Comparison of ENCODE assay signal across 27 cellular contexts in the genomic region with DNA sequence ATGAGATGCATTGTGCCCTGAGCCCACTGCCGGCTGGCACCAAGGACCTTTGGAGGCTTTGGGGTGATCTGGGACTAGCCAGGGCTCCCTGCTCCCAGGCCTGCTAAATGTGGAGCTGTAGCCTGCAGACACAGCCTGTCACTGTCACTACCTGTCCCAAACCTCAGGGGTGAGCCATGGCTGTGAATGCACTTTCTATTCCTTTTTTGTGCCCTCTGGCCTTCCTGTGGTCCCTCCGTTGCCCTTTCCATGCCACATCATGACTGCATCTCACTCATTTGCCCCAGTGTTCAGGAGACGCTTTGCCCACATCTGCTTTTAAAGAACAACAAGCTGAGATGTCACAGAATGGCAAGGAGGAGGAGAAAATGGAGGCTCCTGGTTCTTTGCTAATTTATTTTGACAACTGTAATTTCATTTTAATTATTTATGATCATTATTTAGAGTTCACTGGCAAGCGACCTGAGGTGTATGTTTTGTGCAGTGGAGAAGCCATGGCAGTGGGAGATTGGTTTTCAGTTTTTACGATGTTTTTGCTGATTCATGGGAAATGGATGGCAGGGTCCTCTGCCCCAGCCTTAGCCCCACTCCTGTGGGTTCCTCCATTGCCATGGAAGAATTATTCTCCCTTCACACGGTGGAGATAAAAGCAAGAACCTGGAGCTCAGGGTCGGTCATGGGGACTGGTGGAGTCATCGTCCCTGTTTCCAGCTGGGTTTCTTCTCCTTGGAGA.
DNase-seq lines count a peak whose midpoint lies in the region; ATAC-seq, FAIRE-seq and TF ChIP-seq lines count a peak whose summit lies in the region.
"Had no signal": no experiment of that assay in that cellular context is flagged by ENCODE, and none has a peak within 500 bp of the region (broad histone marks: within the 10 kb centered on the region; RNA-seq: fewer than 3 reads in every experiment).

No MANE protein-coding gene starts in this region.

- H3K36me3 Mint-ChIP-seq in WTC11: no peaks in the 10 kb centered on the region
- no peaks in the 10 kb centered on the region; a peak in 1 of 7 replicates for H3K36me3 Mint-ChIP-seq in H9 (ENCODE audit: insufficient read depth in 1 of 3, low read depth in 3 of 3)

- H2BK20ac ChIP-seq in H9 (ENCODE audit: low read depth, low read length, poor library complexity, severe bottlenecking): no peak overlapping the region

- no peak for FAIRE-seq in A549 (lab: Jason Lieb, UNC)
- FAIRE-seq: G401.6, GM12892, RCC 7860 had no signal

- H2BK5ac ChIP-seq in mesenchymal stem cell (ENCODE audit: low read depth, low read length, poor library complexity, severe bottlenecking) (no peak overlapping the region), H9 (ENCODE audit: insufficient read length, low read length) (no peak overlapping the region)

- H2BK120ac ChIP-seq in mesenchymal stem cell (ENCODE audit: low read depth, low read length) (no peak overlapping the region), H9 (ENCODE audit: low read depth, low read length, poor library complexity, severe bottlenecking) (no peak overlapping the region)

- no peaks in the 10 kb centered on the region for H3K4me1 ChIP-seq in A549
- H3K4me1 ChIP-seq in mesenchymal stem cell (ENCODE audit: control insufficient read depth, insufficient read depth, low read depth, low read length): peaks cover 1% of the 10 kb centered on the region
- no peaks in the 10 kb centered on the region for H3K4me1 ChIP-seq in spleen
- peaks cover 10% of the 10 kb centered on the region; the same call in 1 of the 2 replicates for H3K4me1 ChIP-seq in H9 (ENCODE audit: insufficient read depth, low read length)
- H3K4me1 ChIP-seq in BE2C: peaks cover 10% of the 10 kb centered on the region

- H3K9me3 Mint-ChIP-seq in WTC11 (no peaks in the 10 kb centered on the region), H9 (no peaks in the 10 kb centered on the region)
- H3K9me3 Mint-ChIP-seq: CD8-positive, alpha-beta memory T cell had no signal

- no peak overlapping the region for H3K56ac ChIP-seq in H9 (ENCODE audit: insufficient read length, low read depth, low read length)

- no peak overlapping the region for H2AFZ ChIP-seq in mesenchymal stem cell (ENCODE audit: low read depth, low read length)
- no peak overlapping the region for H2AFZ ChIP-seq in H9 (ENCODE audit: low read length)
- H2AFZ ChIP-seq: GM23248 had no signal

- ATAC-seq in A549: no peak
- no peak for ATAC-seq in WTC11
- no peak for ATAC-seq in HG02571 (IDR thresholded peaks at IDR 0.05; ENCODE audit: unreplicated experiment)

- no peak overlapping the region for H3K4me2 ChIP-seq in A549
- no peak overlapping the region for H3K4me2 ChIP-seq in mesenchymal stem cell (ENCODE audit: low read length, poor library complexity, severe bottlenecking)
- no peak overlapping the region for H3K4me2 ChIP-seq in H9 (ENCODE audit: insufficient read depth, insufficient read length, low read length)
- H3K4me2 ChIP-seq: KMS-11 had no signal

- H2BK12ac ChIP-seq in mesenchymal stem cell (ENCODE audit: low read length in 2 of 2) (no peak overlapping the region), H9 (ENCODE audit: insufficient read length, low read depth, low read length) (no peak overlapping the region)

- no peak overlapping the region for H3K4me3 Mint-ChIP-seq in WTC11
- no peak overlapping the region for H3K4me3 Mint-ChIP-seq in H9
- H3K4me3 Mint-ChIP-seq: CD8-positive, alpha-beta memory T cell had no signal

- H3K4me1 Mint-ChIP-seq in WTC11 (peaks cover 59% of the 10 kb centered on the region), H9 (peaks cover 55 to 66% of the 10 kb centered on the region in 2 experiments)
- H3K4me1 Mint-ChIP-seq: CD8-positive, alpha-beta memory T cell had no signal

- H2BK15ac ChIP-seq in mesenchymal stem cell (ENCODE audit: low read depth, poor library complexity, severe bottlenecking): no peak overlapping the region
- H2BK15ac ChIP-seq in H9 (ENCODE audit: low read depth, low read length): no peak overlapping the region

- H3K27me3 ChIP-seq in mesenchymal stem cell (ENCODE audit: control insufficient read depth in 1 of 2, insufficient read depth in 1 of 2, low read length in 2 of 2) (peaks cover 79 to 92% of the 10 kb centered on the region in 2 experiments), spleen (replicated peaks in 1 of 7) (peaks cover 0 to 4% (median 0%) of the 10 kb centered on the region in 7 donors), H9 (ENCODE audit: insufficient read depth, low read length) (no peaks in the 10 kb centered on the region), BE2C (no peaks in the 10 kb centered on the region)
- H3K27me3 ChIP-seq: SJCRH30 had no signal

- H3K14ac ChIP-seq in mesenchymal stem cell (ENCODE audit: low read length in 2 of 2) (no peak overlapping the region), H9 (ENCODE audit: insufficient read depth, low read length) (no peak overlapping the region)

- H3K27ac Mint-ChIP-seq in WTC11 (0 out of 2 replicates have a peak overlapping the region, but pooled peaks have one; percentile 41), H9 (no peak overlapping the region)

- no peak for TF ChIP-seq POLR2A in A549 (IDR thresholded peaks at IDR 0.05; ENCODE audit: low read length)
- TF ChIP-seq POLR2A in spleen (IDR thresholded peaks at IDR 0.05): no peak

- H4K91ac ChIP-seq in mesenchymal stem cell (ENCODE audit: low read length): peak overlapping the region; percentile 64
- H4K91ac ChIP-seq in H9 (ENCODE audit: insufficient read length, low read depth, low read length): no peak overlapping the region

- H3K4me3 ChIP-seq in A549 (no peak overlapping the region), mesenchymal stem cell (ENCODE audit: insufficient read depth in 1 of 2, low read depth in 1 of 2, low read length in 2 of 2) (no peak overlapping the region), spleen (no peak overlapping the region), BE2C (ENCODE audit: low read depth, low read length) (no peak overlapping the region)
- H3K4me3 ChIP-seq: GM23248, HAP-1, SJCRH30 had no signal

- 61% methylated on average over 8 of the region's 8 CpGs for WGBS in A549 (ENCODE audit: missing lambda C conversion rate)
- 83% methylated on average over 6 of the region's 8 CpGs for WGBS in mesenchymal stem cell
- WGBS in spleen, 5 donors: 60 to 70% (median 68%) methylated on average over 8 of the region's 8 CpGs
- no CpG with 5 or more reads among the region's 8 CpGs for WGBS in H9 (ENCODE audit: extremely low coverage, insufficient read length, low lambda C conversion rate)

- POLR2A ChIA-PET in A549 (lab: Yijun Ruan, JAX): no interaction called here
- POLR2A ChIA-PET in WTC11 (lab: Charles Lee): interaction anchor here (0.6 kb wide), 1 partner anchor 183 kb away, joined by 3 read pairs; no protein-coding TSS in a partner anchor

- no peak overlapping the region for H3K18ac ChIP-seq in mesenchymal stem cell (ENCODE audit: low read depth in 1 of 2, low read length in 2 of 2)
- no peak overlapping the region for H3K18ac ChIP-seq in H9 (ENCODE audit: insufficient read length, low read depth, low read length)

- CTCF ChIA-PET in A549 (lab: Yijun Ruan, JAX): interaction anchor here (1.4 to 5.6 kb wide), 3 partner anchors 20 to 44 kb away, joined by 3 to 37 read pairs (median 3); no protein-coding TSS in a partner anchor
- CTCF ChIA-PET in WTC11 (lab: Charles Lee): interaction anchor here (0.8 to 2.3 kb wide), 4 partner anchors 10 to 115 kb away, joined by 3 to 8 read pairs (median 4); no protein-coding TSS in a partner anchor

- no peak overlapping the region for H2AK5ac ChIP-seq in mesenchymal stem cell (ENCODE audit: low read length, severe bottlenecking)
- H2AK5ac ChIP-seq in H9 (ENCODE audit: insufficient read length, low read length): no peak overlapping the region

- H3K23ac ChIP-seq in mesenchymal stem cell (ENCODE audit: low read length in 2 of 2): no peak overlapping the region
- H3K23ac ChIP-seq in H9 (ENCODE audit: insufficient read length, low read depth, low read length): no peak overlapping the region

- no peak for TF ChIP-seq RAD21 in A549 (conservative IDR thresholded peaks at IDR 0.05 in 1 of 2, IDR thresholded peaks at IDR 0.05 in 1 of 2)

- no peak overlapping the region for H4K8ac ChIP-seq in mesenchymal stem cell (ENCODE audit: low read length)
- H4K8ac ChIP-seq in H9 (replicated peaks; ENCODE audit: insufficient read length, low read depth, low read length): no peak overlapping the region

- H3T11ph ChIP-seq in H9 (ENCODE audit: low read length): no peak overlapping the region

- H3K36me3 ChIP-seq in mesenchymal stem cell (ENCODE audit: control insufficient read depth in 1 of 2, insufficient read depth in 2 of 2, low read depth in 1 of 2, low read length in 2 of 2): no peaks in the 10 kb centered on the region
- H3K36me3 ChIP-seq in spleen: no peaks in the 10 kb centered on the region
- no peaks in the 10 kb centered on the region for H3K36me3 ChIP-seq in BE2C
- H3K36me3 ChIP-seq: HAP-1, SJCRH30 had no signal

- no peak overlapping the region for H4K5ac ChIP-seq in H9 (ENCODE audit: insufficient read length, low read depth, low read length)

- intact Hi-C loops in spleen (cut with DNase I; ENCODE audit: low total_unique reads): no loop called here

- H3K4ac ChIP-seq in mesenchymal stem cell (ENCODE audit: low read depth in 1 of 2, low read length in 2 of 2): no peak overlapping the region
- no peak overlapping the region for H3K4ac ChIP-seq in H9 (ENCODE audit: low read depth, low read length)

- DNase-seq in A549 (ENCODE audit: low read depth in 1 of 2, low spot score in 1 of 2) (no peak), WTC11 (ENCODE audit: low spot score) (no peak), mesenchymal stem cell (no peak), spleen (peak; percentile 47), NCI-H1694 (lab: John Stamatoyannopoulos, UW) (no peak), H9 (no peak), BE2C (no peak)
- DNase-seq: 8988T; AML-193; CD8-positive, alpha-beta memory T cell; GM23248; NCI-H1417 treated with DMSO at 0.1 percent for 48 hours; NCI-H187 treated with DMSO at 0.1 percent for 48 hours; NCI-H2107; NCI-H2227 treated with DMSO at 0.1 percent for 48 hours; NCI-H510A; NCI-H774; NK-92 treated with Interleukin-12 subunit alpha and Interleukin-12 subunit beta, amount 100 ng/mL, for 24 hours; SJCRH30 had no signal

- no peaks in the 10 kb centered on the region; the same call in 1 of the 2 replicates for H3K27me3 Mint-ChIP-seq in WTC11 (ENCODE audit: low read depth)
- peaks cover 2% of the 10 kb centered on the region for H3K27me3 Mint-ChIP-seq in H9 (ENCODE audit: low read depth)

- H3K79me1 ChIP-seq in mesenchymal stem cell (replicated peaks; ENCODE audit: low read length, poor library complexity, severe bottlenecking) (no peaks in the 10 kb centered on the region), H9 (ENCODE audit: insufficient read depth, low read depth, low read length, poor library complexity, severe bottlenecking) (no peaks in the 10 kb centered on the region)

- no peak overlapping the region for H3K9ac ChIP-seq in mesenchymal stem cell (ENCODE audit: low read length)
- H3K9ac ChIP-seq in H9 (ENCODE audit: extremely low read depth, insufficient read length, low read length): no peak overlapping the region
- H3K9ac ChIP-seq: GM23248, KMS-11 had no signal

- H3K27ac ChIP-seq in A549 (no peak overlapping the region), mesenchymal stem cell (ENCODE audit: low read length, poor library complexity, severe bottlenecking) (no peak overlapping the region), spleen (no peak overlapping the region), H9 (ENCODE audit: insufficient read length, low read depth, low read length) (no peak overlapping the region)
- H3K27ac ChIP-seq: C4-2B, GM23248, HL-60, KMS-11, SJCRH30 had no signal

- no peaks in the 10 kb centered on the region for H4K20me1 ChIP-seq in H9 (ENCODE audit: control insufficient read depth, insufficient read depth, insufficient read length)

- no peaks in the 10 kb centered on the region for H3K23me2 ChIP-seq in H9 (ENCODE audit: insufficient read length, low read depth, low read length, poor library complexity, severe bottlenecking)

- no peak for TF ChIP-seq EP300 in A549 (IDR thresholded peaks at IDR 0.05)

- no peaks in the 10 kb centered on the region for H3K79me2 ChIP-seq in H9 (ENCODE audit: insufficient read depth, low read length)

- H3K9me3 ChIP-seq in A549 (no peaks in the 10 kb centered on the region), mesenchymal stem cell (ENCODE audit: control insufficient read depth, low read length) (no peaks in the 10 kb centered on the region), spleen (no peaks in the 10 kb centered on the region), H9 (ENCODE audit: control insufficient read depth, low read depth, low read length) (no peaks in the 10 kb centered on the region), BE2C (no peaks in the 10 kb centered on the region)
- H3K9me3 ChIP-seq: HAP-1, SJCRH30 had no signal

- TF ChIP-seq CTCF in A549 (IDR thresholded peaks at IDR 0.05) (no peak), WTC11 (IDR thresholded peaks at IDR 0.05) (no peak), spleen (IDR thresholded peaks at IDR 0.05 in 8 of 11, conservative IDR thresholded peaks at IDR 0.05 in 3 of 11) (no peak), H9 (conservative IDR thresholded peaks at IDR 0.05) (no peak), BE2C (IDR thresholded peaks at IDR 0.05; ENCODE audit: low read depth, low read length) (no peak)
